ENCODE assay signal across 24 cellular contexts in the genomic region with DNA sequence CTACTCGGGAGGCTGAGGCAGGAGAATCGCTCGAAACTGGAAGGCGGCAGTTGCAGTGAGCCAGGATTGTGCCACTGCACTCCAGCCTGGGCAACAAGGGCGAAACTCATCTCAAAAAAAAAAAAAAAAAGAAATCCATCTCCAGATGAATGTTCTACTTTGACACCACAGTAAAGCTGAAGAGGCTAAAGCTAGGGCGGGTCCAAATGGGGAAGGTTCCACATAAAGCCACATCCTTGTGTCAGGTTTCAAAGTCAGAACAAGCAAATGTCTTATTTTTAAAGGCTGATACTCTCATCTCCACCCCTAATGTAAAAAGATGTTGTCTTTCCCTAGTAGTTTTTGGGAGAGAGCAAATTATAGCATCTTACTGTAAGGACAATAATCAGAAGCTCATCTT. TPM values are rescaled to one million over a fixed set of nuclear protein-coding genes. Genes with fewer than 3 reads are reported as not detected.
A peak's percentile ranks its signal among the peaks of the same experiment; 100 is the strongest.
DNase-seq lines count a peak whose midpoint lies in the region; ATAC-seq and TF ChIP-seq lines count a peak whose summit lies in the region.
"Had no signal": no experiment of that assay in that cellular context is flagged by ENCODE, and none has a peak within 500 bp of the region (broad histone marks: within the 10 kb centered on the region; RNA-seq: fewer than 3 reads in every experiment).

No MANE protein-coding gene starts in this region.

- CTCF ChIA-PET in SK-N-SH (lab: Yijun Ruan, JAX): no interaction called here

- no peak overlapping the region for H3K4me3 Mint-ChIP-seq in activated CD4-positive, alpha-beta T cell treated with anti-CD3 and anti-CD28 coated beads, Interleukin-2, amount 10 ng/mL, durations not matched to agents 24 days and 14 days
- H3K4me3 Mint-ChIP-seq in T-helper 1 cell treated with Interleukin-12 subunit alpha and Interleukin-12 subunit beta and Interleukin-4 antibody, amounts not matched to agents 30 μg/mL and 1 μg/mL, for 36 hours: no peak overlapping the region
- H3K4me3 Mint-ChIP-seq in central memory CD8-positive, alpha-beta T cell: no peak overlapping the region
- no peak overlapping the region for H3K4me3 Mint-ChIP-seq in stimulated activated naive B cell treated with anti-CD40 and anti-IgM and Interleukin-4, amounts not matched to agents 10 μg/mL and 1 μg/mL and 100 μg/mL, for 72 hours
- H3K4me3 Mint-ChIP-seq: CD14-positive monocyte; CD4-positive, alpha-beta T cell; CD8-positive, alpha-beta memory T cell had no signal

- H3K4me2 ChIP-seq in SK-N-SH: no peak overlapping the region
- H3K4me2 ChIP-seq: A549; BLaER1 treated with 17β-estradiol and CSF1 and Interleukin-3, amounts not matched to agents 10 nM and 100 nM had no signal

- H3K9me3 ChIP-seq in SK-N-SH: no peaks in the 10 kb centered on the region
- H3K9me3 ChIP-seq: A549; BE2C; BLaER1 treated with 17β-estradiol and CSF1 and Interleukin-3, amounts not matched to agents 10 nM and 100 nM had no signal

- TF ChIP-seq RAD21 in SK-N-SH (IDR thresholded peaks at IDR 0.05; ENCODE audit: low read length): no peak

- POLR2A ChIA-PET in SK-N-SH (lab: Yijun Ruan, JAX): no interaction called here

- H4K20me1 ChIP-seq in SK-N-SH (ENCODE audit: insufficient read depth): no peaks in the 10 kb centered on the region
- H4K20me1 ChIP-seq: BLaER1 treated with 17β-estradiol and CSF1 and Interleukin-3, amounts not matched to agents 10 nM and 100 nM had no signal

- ATAC-seq in central memory CD8-positive, alpha-beta T cell (replicated peaks; ENCODE audit: extremely low read depth, poor library complexity, severe bottlenecking): no peak
- no peak for ATAC-seq in stimulated activated naive B cell treated with anti-CD40 and anti-IgM and Interleukin-4, amounts not matched to agents 10 μg/mL and 1 μg/mL and 100 μg/mL, for 72 hours (replicated peaks)
- ATAC-seq: A549, GM12878 had no signal

- H3K4me1 Mint-ChIP-seq in activated CD4-positive, alpha-beta T cell treated with anti-CD3 and anti-CD28 coated beads, Interleukin-2, amount 10 ng/mL, durations not matched to agents 24 days and 14 days: peaks cover 36% of the 10 kb centered on the region
- peaks cover 28% of the 10 kb centered on the region for H3K4me1 Mint-ChIP-seq in T-helper 1 cell treated with Interleukin-12 subunit alpha and Interleukin-12 subunit beta and Interleukin-4 antibody, amounts not matched to agents 30 μg/mL and 1 μg/mL, for 36 hours (ENCODE audit: low read depth)
- peaks cover 10% of the 10 kb centered on the region for H3K4me1 Mint-ChIP-seq in central memory CD8-positive, alpha-beta T cell
- peaks cover 16 to 26% of the 10 kb centered on the region in 2 donors for H3K4me1 Mint-ChIP-seq in stimulated activated naive B cell treated with anti-CD40 and anti-IgM and Interleukin-4, amounts not matched to agents 10 μg/mL and 1 μg/mL and 100 μg/mL, for 72 hours

- H3K27me3 Mint-ChIP-seq in activated CD4-positive, alpha-beta T cell treated with anti-CD3 and anti-CD28 coated beads, Interleukin-2, amount 10 ng/mL, durations not matched to agents 24 days and 14 days: no peaks in the 10 kb centered on the region
- H3K27me3 Mint-ChIP-seq in T-helper 1 cell treated with Interleukin-12 subunit alpha and Interleukin-12 subunit beta and Interleukin-4 antibody, amounts not matched to agents 30 μg/mL and 1 μg/mL, for 36 hours (ENCODE audit: low read depth): no peaks in the 10 kb centered on the region
- no peaks in the 10 kb centered on the region for H3K27me3 Mint-ChIP-seq in central memory CD8-positive, alpha-beta T cell
- no peaks in the 10 kb centered on the region for H3K27me3 Mint-ChIP-seq in stimulated activated naive B cell treated with anti-CD40 and anti-IgM and Interleukin-4, amounts not matched to agents 10 μg/mL and 1 μg/mL and 100 μg/mL, for 72 hours
- H3K27me3 Mint-ChIP-seq: CD4-positive, alpha-beta T cell; CD8-positive, alpha-beta memory T cell had no signal

- H3F3A ChIP-seq in SK-N-SH (replicated peaks; ENCODE audit: insufficient read depth): no peaks in the 10 kb centered on the region

- peaks cover 2 to 8% of the 10 kb centered on the region in 2 experiments; a peak in 3 of 4 replicates for H3K4me1 ChIP-seq in SK-N-SH (ENCODE audit: control insufficient read depth in 1 of 2, insufficient read depth in 2 of 2, low read depth in 1 of 2, low read length in 1 of 2)
- H3K4me1 ChIP-seq: BE2C had no signal

- intact Hi-C loops in activated CD4-positive, alpha-beta T cell treated with anti-CD3 and anti-CD28 coated beads, Interleukin-2, amount 10 ng/mL, durations not matched to agents 24 days and 14 days (cut with micrococcal nuclease): loop anchor here (5.0 kb wide), 2 partner anchors 1488 to 1778 kb away; a partner anchor contains a TSS

- no peak for TF ChIP-seq CTCF in SK-N-SH (IDR thresholded peaks at IDR 0.05)

- H2AFZ ChIP-seq in SK-N-SH (ENCODE audit: low read depth): no peak overlapping the region
- H2AFZ ChIP-seq: GM23248 had no signal

- H3K9ac ChIP-seq in SK-N-SH: no peak overlapping the region
- H3K9ac ChIP-seq: BLaER1 treated with 17β-estradiol and CSF1 and Interleukin-3, amounts not matched to agents 10 nM and 100 nM; GM23248 had no signal

- no peaks in the 10 kb centered on the region for H3K9me2 ChIP-seq in SK-N-SH

- peaks cover 0 to 2% of the 10 kb centered on the region in 2 experiments for H3K36me3 ChIP-seq in SK-N-SH (replicated peaks in 1 of 2; ENCODE audit: control insufficient read depth in 1 of 2, insufficient read depth in 2 of 2, low read length in 1 of 2)
- H3K36me3 ChIP-seq: BE2C had no signal

- TF ChIP-seq EP300 in SK-N-SH (IDR thresholded peaks at IDR 0.05; ENCODE audit: borderline replicate concordance in 1 of 2, low read depth in 1 of 2, low read length in 1 of 2): no peak

- peak; percentile 60 for DNase-seq in activated CD4-positive, alpha-beta T cell treated with anti-CD3 and anti-CD28 coated beads, Interleukin-2, amount 10 ng/mL, durations not matched to agents 24 days and 14 days
- DNase-seq in activated CD4-positive, alpha-beta T cell treated with anti-CD3 and anti-CD28 coated beads for 48 hours: no peak
- DNase-seq in central memory CD8-positive, alpha-beta T cell (ENCODE audit: low spot score in 2 of 2): no peak
- DNase-seq in stimulated activated naive B cell treated with anti-CD40 and anti-IgM and Interleukin-4, amounts not matched to agents 10 μg/mL and 1 μg/mL and 100 μg/mL, for 72 hours: no peak
- DNase-seq in SK-N-SH: no peak
- DNase-seq in stimulated activated naive CD4-positive, alpha-beta T cell treated with Interleukin-2 at 50 U/mL for 16 hours (lab: John Stamatoyannopoulos, UW): no peak
- DNase-seq: ACHN; AML-193; BE2C; CD4-positive, alpha-beta T cell; CD8-positive, alpha-beta memory T cell; DMS 273 treated with DMSO at 0.1 percent for 48 hours; DMS79; EL; GDM1; GM23248; H7; HCEC 1CT had no signal

- no peak overlapping the region for H3K27ac Mint-ChIP-seq in activated CD4-positive, alpha-beta T cell treated with anti-CD3 and anti-CD28 coated beads, Interleukin-2, amount 10 ng/mL, durations not matched to agents 24 days and 14 days
- H3K27ac Mint-ChIP-seq in T-helper 1 cell treated with Interleukin-12 subunit alpha and Interleukin-12 subunit beta and Interleukin-4 antibody, amounts not matched to agents 30 μg/mL and 1 μg/mL, for 36 hours: peak overlapping the region; percentile 50
- H3K27ac Mint-ChIP-seq in central memory CD8-positive, alpha-beta T cell (ENCODE audit: low read depth): peak overlapping the region; percentile 24
- peak overlapping the region; percentile 14 for H3K27ac Mint-ChIP-seq in stimulated activated naive B cell treated with anti-CD40 and anti-IgM and Interleukin-4, amounts not matched to agents 10 μg/mL and 1 μg/mL and 100 μg/mL, for 72 hours
- H3K27ac Mint-ChIP-seq: CD14-positive monocyte; CD4-positive, alpha-beta T cell had no signal

- peaks cover 8% of the 10 kb centered on the region; the same call in 1 of the 2 replicates for H3K79me2 ChIP-seq in SK-N-SH (ENCODE audit: insufficient read depth)

- peaks cover 34% of the 10 kb centered on the region for H3K36me3 Mint-ChIP-seq in activated CD4-positive, alpha-beta T cell treated with anti-CD3 and anti-CD28 coated beads, Interleukin-2, amount 10 ng/mL, durations not matched to agents 24 days and 14 days (ENCODE audit: low read depth)
- H3K36me3 Mint-ChIP-seq in T-helper 1 cell treated with Interleukin-12 subunit alpha and Interleukin-12 subunit beta and Interleukin-4 antibody, amounts not matched to agents 30 μg/mL and 1 μg/mL, for 36 hours (ENCODE audit: low read depth): peaks cover 12% of the 10 kb centered on the region
- H3K36me3 Mint-ChIP-seq in central memory CD8-positive, alpha-beta T cell (ENCODE audit: insufficient read depth): peaks cover 10% of the 10 kb centered on the region
- peaks cover 18 to 41% of the 10 kb centered on the region in 2 donors for H3K36me3 Mint-ChIP-seq in stimulated activated naive B cell treated with anti-CD40 and anti-IgM and Interleukin-4, amounts not matched to agents 10 μg/mL and 1 μg/mL and 100 μg/mL, for 72 hours

- H3K27ac ChIP-seq in SK-N-SH (ENCODE audit: low read depth in 2 of 2, low read length in 1 of 2): no peak overlapping the region
- H3K27ac ChIP-seq: 22Rv1; A549; BLaER1 treated with 17β-estradiol and CSF1 and Interleukin-3, amounts not matched to agents 10 nM and 100 nM; GM23248 had no signal

- 98% methylated on average over 6 of the region's 6 CpGs for WGBS in SK-N-SH (ENCODE audit: low lambda C conversion rate)

- no peaks in the 10 kb centered on the region for H3K9me3 Mint-ChIP-seq in activated CD4-positive, alpha-beta T cell treated with anti-CD3 and anti-CD28 coated beads, Interleukin-2, amount 10 ng/mL, durations not matched to agents 24 days and 14 days
- H3K9me3 Mint-ChIP-seq in T-helper 1 cell treated with Interleukin-12 subunit alpha and Interleukin-12 subunit beta and Interleukin-4 antibody, amounts not matched to agents 30 μg/mL and 1 μg/mL, for 36 hours: no peaks in the 10 kb centered on the region
- H3K9me3 Mint-ChIP-seq in central memory CD8-positive, alpha-beta T cell: no peaks in the 10 kb centered on the region
- no peaks in the 10 kb centered on the region for H3K9me3 Mint-ChIP-seq in stimulated activated naive B cell treated with anti-CD40 and anti-IgM and Interleukin-4, amounts not matched to agents 10 μg/mL and 1 μg/mL and 100 μg/mL, for 72 hours
- H3K9me3 Mint-ChIP-seq: CD4-positive, alpha-beta T cell; CD8-positive, alpha-beta memory T cell had no signal

- H3K27me3 ChIP-seq in SK-N-SH (ENCODE audit: insufficient read depth): no peaks in the 10 kb centered on the region
- H3K27me3 ChIP-seq: BE2C; BLaER1 treated with 17β-estradiol and CSF1 and Interleukin-3, amounts not matched to agents 10 nM and 100 nM had no signal

- H3K4me3 ChIP-seq in SK-N-SH (ENCODE audit: low read depth in 2 of 2, low read length in 1 of 2): no peak overlapping the region
- H3K4me3 ChIP-seq: A549; BLaER1 treated with 17β-estradiol and CSF1 and Interleukin-3, amounts not matched to agents 10 nM and 100 nM; GM12878; GM23248 had no signal

TF ChIP-seq in SK-N-SH, 30 proteins besides CTCF, POLR2A, EP300 and RAD21 (continues in another document):
- no peak for TF ChIP-seq POLR2AphosphoS5 (IDR thresholded peaks at IDR 0.05; ENCODE audit: low read depth, low read length)
- no peak for TF ChIP-seq GABPA (IDR thresholded peaks at IDR 0.05; ENCODE audit: low read depth)

RNA-seq across cellular contexts. Expression of a gene that starts 4.4 kb away (rescaled TPM):
- 20.2 and 21.5 TPM in 2 replicates for total RNA-seq in activated CD4-positive, alpha-beta T cell treated with anti-CD3 and anti-CD28 coated beads, Interleukin-2, amount 10 ng/mL, durations not matched to agents 24 days and 14 days
- polyA plus RNA-seq in SK-N-SH (2012; rRNA removed): 3.6 and 4.8 TPM in 2 replicates
- 5.1 TPM in 2 replicates for polyA plus RNA-seq in SK-N-SH (2012; cell fraction: cytosol; rRNA removed)
- 3.8 and 4.9 TPM in 2 replicates for polyA plus RNA-seq in SK-N-SH (2012; cell fraction: nucleus; rRNA removed)
